8 cellular contexts compared by ENCODE assay signal in genomic region chr19:572140-572890, GRCh38. TPM values are rescaled to one million over a fixed set of nuclear protein-coding genes. Genes with fewer than 3 reads are reported as not detected.
A peak's percentile ranks its signal among the peaks of the same experiment; 100 is the strongest.
DNase-seq lines count a peak whose midpoint lies in the region; ATAC-seq, FAIRE-seq and TF ChIP-seq lines count a peak whose summit lies in the region.

TSS of gene BSG (plus strand) at chr19:572596. CDS start at chr19:572635, 39 bp downstream.

- H3K4me1 ChIP-seq in A549 (peaks cover 29% of the 10 kb centered on the region), breast epithelium (peaks cover 11 to 23% of the 10 kb centered on the region in 2 donors), iPS-20b (ENCODE audit: insufficient read depth, low read length) (0 out of 2 replicates have a peak, but pooled peaks cover 4% of the 10 kb centered on the region)

- TF ChIP-seq CTCF in A549 (IDR thresholded peaks at IDR 0.05) (no peak), VCaP (conservative IDR thresholded peaks at IDR 0.05) (no peak), breast epithelium (IDR thresholded peaks at IDR 0.05) (no peak)

- H3K9me3 ChIP-seq in A549 (no peaks in the 10 kb centered on the region), breast epithelium (no peaks in the 10 kb centered on the region), iPS-20b (ENCODE audit: insufficient read depth, low read depth, low read length) (peaks cover 3% of the 10 kb centered on the region; the same call in 1 of the 2 replicates)

- DNase-seq in A549 (ENCODE audit: low read depth in 1 of 2, low spot score in 1 of 2) = peak; percentile 91 to 97
- peak; percentile 95 for DNase-seq in NCI-H2196 treated with DMSO at 0.1 percent for 48 hours (lab: John Stamatoyannopoulos, UW; ENCODE audit: unreplicated experiment)
- peak; percentile 98 to 99 for DNase-seq in breast epithelium (ENCODE audit: low spot score in 2 of 2)

- H3K4me2 ChIP-seq in A549 = peak within 1 kb of the TSS; percentile 83

- CTCF ChIA-PET in A549 (lab: Yijun Ruan, JAX) = interaction anchor here (1.1 kb wide), 1 partner anchor 40 kb away, joined by 6 read pairs; no protein-coding TSS in a partner anchor

- H3K27me3 ChIP-seq in breast epithelium (no peaks in the 10 kb centered on the region), iPS-20b (ENCODE audit: insufficient read depth, low read length) (no peaks in the 10 kb centered on the region)

- POLR2A ChIA-PET in A549 (lab: Yijun Ruan, JAX) = interaction anchor here (0.6 to 2.2 kb wide), 9 partner anchors 10 to 181 kb away, joined by 3 to 16 read pairs (median 4); partner anchors contain the start of genes CDC34, FSTL3 and RNF126

- TF ChIP-seq POLR2A in A549 (IDR thresholded peaks at IDR 0.05; ENCODE audit: low read length) (peak; percentile 96), breast epithelium (IDR thresholded peaks at IDR 0.05) (no peak)

- 1% methylated on average over 20 of the region's 95 CpGs for WGBS in A549 (ENCODE audit: missing lambda C conversion rate)

- ATAC-seq in A549 = peak; percentile 64 to 65
- ATAC-seq in GM18870 (IDR thresholded peaks at IDR 0.05; ENCODE audit: unreplicated experiment) = peak; percentile 66
- ATAC-seq in HG03135 (IDR thresholded peaks at IDR 0.05; ENCODE audit: unreplicated experiment) = peak; percentile 67

- peak within 1 kb of the TSS; percentile 97 to 100 for H3K27ac ChIP-seq in A549
- H3K27ac ChIP-seq in VCaP = peak within 1 kb of the TSS; percentile 94
- peak within 1 kb of the TSS; percentile 85 to 87 for H3K27ac ChIP-seq in breast epithelium
- H3K27ac ChIP-seq in iPS-20b (ENCODE audit: low read length) = peak within 1 kb of the TSS; percentile 4
- peak within 1 kb of the TSS; percentile 75 to 99 (median 95) for H3K27ac ChIP-seq in skin epidermis

- H3K4me3 ChIP-seq in A549 = peak within 1 kb of the TSS; percentile 96
- H3K4me3 ChIP-seq in breast epithelium = peak within 1 kb of the TSS; percentile 76 to 99 (median 92)
- H3K4me3 ChIP-seq in iPS-20b (ENCODE audit: low read length) = peak within 1 kb of the TSS; percentile 91
- H3K4me3 ChIP-seq in skin epidermis = peak within 1 kb of the TSS; percentile 62 to 99 (median 94)

- no peak for TF ChIP-seq RAD21 in A549 (conservative IDR thresholded peaks at IDR 0.05 in 1 of 2, IDR thresholded peaks at IDR 0.05 in 1 of 2)

- TF ChIP-seq EP300 in A549 (IDR thresholded peaks at IDR 0.05) = no peak

- peak within 1 kb of the TSS; percentile 94 for H3K9ac ChIP-seq in iPS-20b (ENCODE audit: low read depth, low read length)

- no peaks in the 10 kb centered on the region for H3K36me3 ChIP-seq in breast epithelium
- peaks cover 5% of the 10 kb centered on the region; the same call in 1 of the 2 replicates for H3K36me3 ChIP-seq in iPS-20b (ENCODE audit: insufficient read depth, low read depth, low read length)

- intact Hi-C loops in breast epithelium (cut with DNase I; ENCODE audit: low total_unique reads) = no loop called here

- no peak for FAIRE-seq in A549 (lab: Jason Lieb, UNC)

TF ChIP-seq in A549, 52 proteins besides CTCF, POLR2A, EP300 and RAD21 (continues in another document):
- TF ChIP-seq NPAS2 (CRISPR knock-in tag; IDR thresholded peaks at IDR 0.05; ENCODE audit: borderline replicate concordance) = peak; percentile 70
- TF ChIP-seq NR3C1 (IDR thresholded peaks at IDR 0.05) = no peak
- TF ChIP-seq MAX (IDR thresholded peaks at IDR 0.05) = peak; percentile 68
- TF ChIP-seq HOXB5 (CRISPR knock-in tag; IDR thresholded peaks at IDR 0.05) = no peak
- no peak for TF ChIP-seq CEBPB (IDR thresholded peaks at IDR 0.05)
- no peak for TF ChIP-seq KDM1A (IDR thresholded peaks at IDR 0.05; ENCODE audit: low read depth)
- no peak for TF ChIP-seq RARB (CRISPR knock-in tag; IDR thresholded peaks at IDR 0.05)
- TF ChIP-seq SREBF2 (IDR thresholded peaks at IDR 0.05) = no peak
- TF ChIP-seq KDM5A (IDR thresholded peaks at IDR 0.05) = no peak
- no peak for TF ChIP-seq HEYL (CRISPR knock-in tag; IDR thresholded peaks at IDR 0.05)
- TF ChIP-seq ZNF302 (CRISPR knock-in tag; IDR thresholded peaks at IDR 0.05) = no peak
- TF ChIP-seq CHD2 (IDR thresholded peaks at IDR 0.05; ENCODE audit: low read length, partially characterized antibody) = no peak
- no peak for TF ChIP-seq RFX5 (IDR thresholded peaks at IDR 0.05)
- TF ChIP-seq FOSL2 (IDR thresholded peaks at IDR 0.05) = no peak
- no peak for TF ChIP-seq FOSL2 (CRISPR knock-in tag; IDR thresholded peaks at IDR 0.05)
- 0 out of 2 replicates have a peak, but pooled peaks have one; percentile 22 for TF ChIP-seq TP53 (CRISPR knock-in tag; IDR thresholded peaks at IDR 0.05)
- no peak for TF ChIP-seq HMGXB4 (CRISPR knock-in tag; IDR thresholded peaks at IDR 0.05; ENCODE audit: borderline replicate concordance)
- no peak for TF ChIP-seq FOXS1 (CRISPR knock-in tag; IDR thresholded peaks at IDR 0.05)
- no peak for TF ChIP-seq EHMT2 (IDR thresholded peaks at IDR 0.05; ENCODE audit: low read depth)
- no peak for TF ChIP-seq HOXB13 (CRISPR knock-in tag; IDR thresholded peaks at IDR 0.05; ENCODE audit: low read depth)
- no peak for TF ChIP-seq ZFP36 (IDR thresholded peaks at IDR 0.05; ENCODE audit: borderline replicate concordance, partially characterized antibody)
- no peak for TF ChIP-seq HOXA7 (CRISPR knock-in tag; IDR thresholded peaks at IDR 0.05)
- TF ChIP-seq EHF (CRISPR knock-in tag; IDR thresholded peaks at IDR 0.05) = no peak
- TF ChIP-seq HDAC2 (IDR thresholded peaks at IDR 0.05) = no peak
- no peak for TF ChIP-seq ZSCAN20 (CRISPR knock-in tag; IDR thresholded peaks at IDR 0.05)
- peak; percentile 51; the same call in 1 of the 2 replicates for TF ChIP-seq GATA3 (IDR thresholded peaks at IDR 0.05; ENCODE audit: borderline replicate concordance)
- no peak for TF ChIP-seq RNF2 (IDR thresholded peaks at IDR 0.05; ENCODE audit: borderline replicate concordance, low read depth)
- no peak for TF ChIP-seq TFCP2L1 (CRISPR knock-in tag; IDR thresholded peaks at IDR 0.05)
- no peak for TF ChIP-seq SMC3 (IDR thresholded peaks at IDR 0.05)
- TF ChIP-seq, protein P1, sequence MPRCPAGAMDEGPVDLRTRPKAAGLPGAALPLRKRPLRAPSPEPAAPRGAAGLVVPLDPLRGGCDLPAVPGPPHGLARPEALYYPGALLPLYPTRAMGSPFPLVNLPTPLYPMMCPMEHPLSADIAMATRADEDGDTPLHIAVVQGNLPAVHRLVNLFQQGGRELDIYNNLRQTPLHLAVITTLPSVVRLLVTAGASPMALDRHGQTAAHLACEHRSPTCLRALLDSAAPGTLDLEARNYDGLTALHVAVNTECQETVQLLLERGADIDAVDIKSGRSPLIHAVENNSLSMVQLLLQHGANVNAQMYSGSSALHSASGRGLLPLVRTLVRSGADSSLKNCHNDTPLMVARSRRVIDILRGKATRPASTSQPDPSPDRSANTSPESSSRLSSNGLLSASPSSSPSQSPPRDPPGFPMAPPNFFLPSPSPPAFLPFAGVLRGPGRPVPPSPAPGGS (IDR thresholded peaks at IDR 0.05) = peak; percentile 94
- TF ChIP-seq HES2 (IDR thresholded peaks at IDR 0.05) = no peak
- TF ChIP-seq E2F6 (IDR thresholded peaks at IDR 0.05; ENCODE audit: borderline replicate concordance, low read depth) = peak; percentile 52; the same call in 1 of the 2 replicates
- no peak for TF ChIP-seq MAFK (IDR thresholded peaks at IDR 0.05; ENCODE audit: partially characterized antibody)
- peak; percentile 91 for TF ChIP-seq BHLHE40 (IDR thresholded peaks at IDR 0.05; ENCODE audit: low read depth, low read length)
- TF ChIP-seq CBX2 (IDR thresholded peaks at IDR 0.05; ENCODE audit: borderline replicate concordance, low read depth) = no peak
- TF ChIP-seq FOSB (CRISPR knock-in tag; IDR thresholded peaks at IDR 0.05) = no peak
- no peak for TF ChIP-seq CHD4 (IDR thresholded peaks at IDR 0.05; ENCODE audit: borderline replicate concordance)
- TF ChIP-seq RCOR1 (IDR thresholded peaks at IDR 0.05; ENCODE audit: low read depth, low read length) = no peak

RNA-seq across cellular contexts. Expression of gene BSG, which starts in this region (rescaled TPM):
- polyA plus RNA-seq in A549 (2011; rRNA removed) (237 and 285 TPM in 2 replicates), A549 (2017; fragmentation: RNase III; extraction: RNeasy Plus Mini Kit Qiagen cat#74134 plus additional on column Dnase treatment) (528 to 583 TPM (median 579 TPM) in 3 replicates)
- 453 and 544 TPM in 2 replicates for polyA plus RNA-seq in A549 (2012; cell fraction: cytosol; rRNA removed)
- 893 and 1,029 TPM in 2 replicates for polyA plus RNA-seq in A549 (2012; cell fraction: nucleus; rRNA removed)
- 251 and 294 TPM in 2 replicates for polyA minus RNA-seq in A549 (2011; rRNA and poly(A)+ RNA removed)
- 100 to 1,000 TPM; 270 to 515 (median 282) TPM for total RNA-seq in breast epithelium

Comparison
In these comparisons a context has a peak if more than half of its experiments do, and no peak if none do; other contexts are left out.
1. Peak in every context shown above with its lines: DNase-seq, ATAC-seq, H3K4me3 ChIP-seq and H3K27ac ChIP-seq.
2. H3K27ac ChIP-seq: peak in every context shown above with its lines; median percentile 98 in A549; 95 in skin epidermis; 94 in VCaP; 86 in breast epithelium; 4 in iPS-20b.